29 cellular contexts compared by ENCODE assay signal in genomic region chr15:68151277-68151676, GRCh38. TPM values are rescaled to one million over a fixed set of nuclear protein-coding genes. Genes with fewer than 3 reads are reported as not detected.
A peak's percentile ranks its signal among the peaks of the same experiment; 100 is the strongest.
DNase-seq lines count a peak whose midpoint lies in the region; TF ChIP-seq lines count a peak whose summit lies in the region.
"Had no signal": no experiment of that assay in that cellular context is flagged by ENCODE, and none has a peak within 500 bp of the region (broad histone marks: within the 10 kb centered on the region; RNA-seq: fewer than 3 reads in every experiment).

No MANE protein-coding gene starts in this region.

- no peak for TF ChIP-seq CTCF in brain microvascular endothelial cell (IDR thresholded peaks at IDR 0.05; ENCODE audit: low read depth, low read length, missing control alignments)
- TF ChIP-seq CTCF in A673 (conservative IDR thresholded peaks at IDR 0.05; ENCODE audit: low read depth, low read length) = no peak

- H3K27ac ChIP-seq in brain microvascular endothelial cell (no peak overlapping the region), A673 (ENCODE audit: low read depth, low read length, poor library complexity, severe bottlenecking) (no peak overlapping the region)
- H3K27ac ChIP-seq: cardiac muscle cell, coronary artery, prostate gland, sigmoid colon, transverse colon, VCaP had no signal

- POLR2A ChIA-PET in A673 (lab: Charles Lee; ENCODE audit: low non-redundant PET) = no interaction called here

- intact Hi-C loops in cardiac septum (cut with DNase I) (no loop called here), A673 (cut with micrococcal nuclease; ENCODE audit: unreplicated experiment) (loop anchor here (5.0 kb wide), 1 partner anchor 99 kb away; the partner anchor contains the start of gene PIAS1)

- CTCF ChIA-PET in A673 (lab: Charles Lee) = no interaction called here

- DNase-seq in LHCN-M2 (ENCODE audit: low read depth) (peak; percentile 24), brain microvascular endothelial cell (peak; percentile 7), fibroblast of peridontal ligament (ENCODE audit: extremely low read depth) (peak; percentile 41), cardiac septum (ENCODE audit: low spot score) (no peak), NCI-H526 treated with DMSO at 0.1 percent for 48 hours (lab: John Stamatoyannopoulos, UW) (no peak), GM19240 (ENCODE audit: insufficient read length, low spot score) (no peak), A673 (ENCODE audit: low spot score) (no peak)
- DNase-seq: activated CD4-positive, alpha-beta T cell treated with anti-CD3 and anti-CD28 coated beads for 36 hours; activated CD8-positive, alpha-beta memory T cell treated with anti-CD3 and anti-CD28 coated beads, Interleukin-2, amount 50 U/mL, for 48 hours; activated CD8-positive, alpha-beta T cell treated with anti-CD3 and anti-CD28 coated beads for 36 hours; activated naive CD4-positive, alpha-beta T cell treated with anti-CD3 and anti-CD28 coated beads, Interleukin-2, amount 10 ng/mL, durations not matched to agents 7 days and 5 days; amniotic stem cell; effector CD8-positive, alpha-beta T cell; H9; hypothalamus; left cardiac atrium; NCI-H1048; NCI-H2107; NCI-H345; occipital lobe; Right ventricle myocardium superior; sigmoid colon; stimulated activated CD4-positive, alpha-beta T cell treated with anti-CD3 and anti-CD28 coated beads, Interleukin-4, amount 100 ng/mL, for 1 hour; transverse colon had no signal

- no TSS peak for BruUV-seq in A673 (replicated peaks; lab: Mats Ljungman, UMichigan)

- H3K4me3 ChIP-seq in brain microvascular endothelial cell (ENCODE audit: low read depth, low read length) (no peak overlapping the region), A673 (ENCODE audit: low read depth, low read length, poor library complexity, severe bottlenecking) (no peak overlapping the region)
- H3K4me3 ChIP-seq: cardiac muscle cell, coronary artery, lung, prostate gland, sigmoid colon, transverse colon had no signal

- H3K27me3 ChIP-seq in brain microvascular endothelial cell (replicated peaks) (no peaks in the 10 kb centered on the region), A673 (replicated peaks; ENCODE audit: insufficient read depth, low read depth, low read length, poor library complexity) (no peaks in the 10 kb centered on the region)
- H3K27me3 ChIP-seq: cardiac muscle cell, sigmoid colon, transverse colon had no signal

- H3K36me3 ChIP-seq in brain microvascular endothelial cell (replicated peaks) (peaks cover 7% of the 10 kb centered on the region), A673 (ENCODE audit: insufficient read depth, low read length, poor library complexity, severe bottlenecking) (peaks cover 14% of the 10 kb centered on the region)

- in situ Hi-C loops in brain microvascular endothelial cell (cut with HindIII; ENCODE audit: low pct_ligation_motif_present, low sequenced_read_pairs) = no loop called here

- no peaks in the 10 kb centered on the region for H3K9me3 ChIP-seq in A673 (ENCODE audit: low read depth, low read length, poor library complexity, severe bottlenecking)
- H3K9me3 ChIP-seq: prostate gland, sigmoid colon, transverse colon had no signal

- H3K4me1 ChIP-seq in A673 (ENCODE audit: insufficient read depth, low read length, poor library complexity, severe bottlenecking) = peaks cover 3% of the 10 kb centered on the region
- H3K4me1 ChIP-seq: prostate gland had no signal

RNA-seq across cellular contexts. Expression of gene CALML4, which starts 53.9 kb away (rescaled TPM):
- total RNA-seq in LHCN-M2 (2014; rRNA removed) (2.0 and 2.2 TPM in 2 replicates), cardiac septum (1.6 TPM), A673 (2021) (9.1 and 13.8 TPM in 2 replicates)
- 1.1 TPM for polyA plus RNA-seq in LHCN-M2 (2012)

Comparison
In these comparisons a context has a peak if more than half of its experiments do, and no peak if none do; other contexts are left out.
1. DNase-seq: peak in LHCN-M2 (single experiment), brain microvascular endothelial cell (single experiment) and fibroblast of peridontal ligament (single experiment); none in cardiac septum (single experiment), NCI-H526 treated with DMSO at 0.1 percent for 48 hours (single experiment), GM19240 (single experiment) and A673 (single experiment).